Comparison of ENCODE assay signal across 18 cellular contexts in genomic region chr9:123407537-123407828, GRCh38. TPM values are rescaled to one million over a fixed set of nuclear protein-coding genes. Genes with fewer than 3 reads are reported as not detected.
"Had no signal": no experiment of that assay in that cellular context is flagged by ENCODE, and none has a peak within 500 bp of the region (broad histone marks: within the 10 kb centered on the region; RNA-seq: fewer than 3 reads in every experiment).

No MANE protein-coding gene starts in this region.

- H3K9me3 ChIP-seq: breast epithelium, heart right ventricle, psoas muscle, right lobe of liver, suprapubic skin had no signal

- H3K27me3 ChIP-seq: breast epithelium, heart right ventricle, right lobe of liver, suprapubic skin had no signal

- H3K27ac Mint-ChIP-seq: activated naive CD8-positive, alpha-beta T cell treated with anti-CD3 and anti-CD28 coated beads, Interleukin-2, amount 10 ng/mL, durations not matched to agents 7 days and 5 days; activated T-helper 1 cell treated with anti-CD3 and anti-CD28 coated beads, Interleukin-12 subunit alpha, Interleukin-12 subunit beta, Interleukin-2, Interleukin-4 antibody, amounts not matched to agents 30 ng/mL and 10 ng/mL and 1 ng/mL, durations not matched to agents 14 hours and 24 hours and 36 hours; effector memory CD8-positive, alpha-beta T cell; naive thymus-derived CD4-positive, alpha-beta T cell; stimulated activated naive CD8-positive, alpha-beta T cell treated with anti-CD3 and anti-CD28 coated beads, Interleukin-15, Interleukin-2, amounts not matched to agents 100 ng/mL and 50 ng/mL, for 24 hours had no signal

- H3K4me3 Mint-ChIP-seq: activated naive CD8-positive, alpha-beta T cell treated with anti-CD3 and anti-CD28 coated beads, Interleukin-2, amount 10 ng/mL, durations not matched to agents 7 days and 5 days; activated T-helper 1 cell treated with anti-CD3 and anti-CD28 coated beads, Interleukin-12 subunit alpha, Interleukin-12 subunit beta, Interleukin-2, Interleukin-4 antibody, amounts not matched to agents 30 ng/mL and 10 ng/mL and 1 ng/mL, durations not matched to agents 14 hours and 24 hours and 36 hours; effector memory CD8-positive, alpha-beta T cell; naive thymus-derived CD4-positive, alpha-beta T cell; stimulated activated naive CD8-positive, alpha-beta T cell treated with anti-CD3 and anti-CD28 coated beads, Interleukin-15, Interleukin-2, amounts not matched to agents 100 ng/mL and 50 ng/mL, for 24 hours had no signal

- H3K27ac ChIP-seq: breast epithelium, heart right ventricle, psoas muscle, right lobe of liver, suprapubic skin had no signal

- H3K9me3 Mint-ChIP-seq: activated naive CD8-positive, alpha-beta T cell treated with anti-CD3 and anti-CD28 coated beads, Interleukin-2, amount 10 ng/mL, durations not matched to agents 7 days and 5 days; activated T-helper 1 cell treated with anti-CD3 and anti-CD28 coated beads, Interleukin-12 subunit alpha, Interleukin-12 subunit beta, Interleukin-2, Interleukin-4 antibody, amounts not matched to agents 30 ng/mL and 10 ng/mL and 1 ng/mL, durations not matched to agents 14 hours and 24 hours and 36 hours; effector memory CD8-positive, alpha-beta T cell; naive thymus-derived CD4-positive, alpha-beta T cell; stimulated activated naive CD8-positive, alpha-beta T cell treated with anti-CD3 and anti-CD28 coated beads, Interleukin-15, Interleukin-2, amounts not matched to agents 100 ng/mL and 50 ng/mL, for 24 hours had no signal

- H3K4me3 ChIP-seq: breast epithelium, heart right ventricle, psoas muscle, right lobe of liver, suprapubic skin had no signal

- DNase-seq: activated naive CD4-positive, alpha-beta T cell; activated naive CD8-positive, alpha-beta T cell treated with anti-CD3 and anti-CD28 coated beads, Interleukin-2, amount 10 ng/mL, durations not matched to agents 7 days and 5 days; effector memory CD8-positive, alpha-beta T cell; heart right ventricle; mammary epithelial cell; naive thymus-derived CD4-positive, alpha-beta T cell; psoas muscle; trophoblast cell had no signal

- H3K36me3 ChIP-seq: breast epithelium, right lobe of liver, suprapubic skin had no signal

- H3K27me3 Mint-ChIP-seq: activated naive CD8-positive, alpha-beta T cell treated with anti-CD3 and anti-CD28 coated beads, Interleukin-2, amount 10 ng/mL, durations not matched to agents 7 days and 5 days; effector memory CD8-positive, alpha-beta T cell; naive thymus-derived CD4-positive, alpha-beta T cell; stimulated activated naive CD8-positive, alpha-beta T cell treated with anti-CD3 and anti-CD28 coated beads, Interleukin-15, Interleukin-2, amounts not matched to agents 100 ng/mL and 50 ng/mL, for 24 hours had no signal

- H3K36me3 Mint-ChIP-seq: activated naive CD8-positive, alpha-beta T cell treated with anti-CD3 and anti-CD28 coated beads, Interleukin-2, amount 10 ng/mL, durations not matched to agents 7 days and 5 days had no signal

- H3K4me1 ChIP-seq: breast epithelium, psoas muscle, right lobe of liver, suprapubic skin had no signal

RNA-seq across cellular contexts. Expression of gene CRB2, which starts 51.5 kb away (rescaled TPM):
- total RNA-seq: activated CD8-positive, alpha-beta memory T cell treated with anti-CD3 and anti-CD28 coated beads for 36 hours; activated naive CD8-positive, alpha-beta T cell treated with anti-CD3 and anti-CD28 coated beads, Interleukin-2, amount 10 ng/mL, durations not matched to agents 7 days and 5 days; activated T-helper 1 cell treated with anti-CD3 and anti-CD28 coated beads, Interleukin-12 subunit alpha, Interleukin-12 subunit beta, Interleukin-2, Interleukin-4 antibody, amounts not matched to agents 30 ng/mL and 10 ng/mL and 1 ng/mL, durations not matched to agents 14 hours and 24 hours and 36 hours; dermis blood vessel endothelial cell; left lobe of liver; mononuclear cell; naive thymus-derived CD4-positive, alpha-beta T cell; right lobe of liver; suprapubic skin; T-helper 2 cell treated with Interferon-gamma antibody and Interleukin-4, amounts not matched to agents 100 ng/mL and 5 ng/mL, for 36 hours had no signal
- polyA plus RNA-seq: mammary epithelial cell; naive thymus-derived CD4-positive, alpha-beta T cell had no signal
